In the genomic region with DNA sequence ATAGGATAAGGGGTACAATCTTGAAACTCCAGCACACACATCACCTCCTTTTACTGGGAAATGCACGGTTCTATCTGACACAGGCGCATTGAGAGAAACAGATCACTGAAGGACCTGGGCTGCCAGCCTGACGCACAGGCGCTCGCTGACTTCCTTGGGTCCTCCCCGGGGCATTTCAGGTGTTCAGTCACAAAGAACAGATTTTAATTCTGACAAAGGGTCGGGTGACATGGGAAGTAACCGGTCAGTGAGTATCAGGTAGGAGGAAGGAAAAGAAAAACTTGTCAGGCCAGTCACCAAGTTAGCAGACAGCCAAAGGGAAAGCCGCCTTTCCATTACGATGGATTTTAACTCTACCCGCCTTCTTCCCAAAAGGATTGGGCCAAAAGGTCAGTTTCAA, we compare ENCODE assay signal across 17 cellular contexts.
"Had no signal": no experiment of that assay in that cellular context is flagged by ENCODE, and none has a peak within 500 bp of the region (broad histone marks: within the 10 kb centered on the region; RNA-seq: fewer than 3 reads in every experiment).

No MANE protein-coding gene starts in this region.

- H3K27me3 ChIP-seq: colonic mucosa, gastrocnemius medialis, heart right ventricle, stomach had no signal

- H3K36me3 Mint-ChIP-seq: naive thymus-derived CD8-positive, alpha-beta T cell had no signal

- H3K36me3 ChIP-seq: colonic mucosa, gastrocnemius medialis, heart right ventricle, stomach had no signal

- DNase-seq: activated CD4-positive, alpha-beta T cell treated with anti-CD3 and anti-CD28 coated beads for 48 hours; activated CD8-positive, alpha-beta memory T cell treated with anti-CD3 and anti-CD28 coated beads for 24 hours; activated naive CD4-positive, alpha-beta T cell treated with Interleukin-2 at 50 U/mL for 16 hours; activated naive CD8-positive, alpha-beta T cell treated with anti-CD3 and anti-CD28 coated beads, Interleukin-2, amount 50 U/mL, for 24 hours; caudate nucleus; colonic mucosa; effector CD4-positive, alpha-beta T cell; gastrocnemius medialis; heart right ventricle; mucosa of descending colon; naive thymus-derived CD8-positive, alpha-beta T cell; occipital lobe; stimulated activated CD4-positive, alpha-beta T cell treated with anti-CD3 and anti-CD28 coated beads, Interleukin-15, amount 100 ng/mL, for 24 hours; stimulated activated CD4-positive, alpha-beta T cell treated with anti-CD3 and anti-CD28 coated beads, Interleukin-4, amount 100 ng/mL, for 4 hours; stomach; T1000 had no signal

- H3K9me3 Mint-ChIP-seq: activated naive CD8-positive, alpha-beta T cell treated with anti-CD3 and anti-CD28 coated beads, Interleukin-2, amount 50 U/mL, for 24 hours; naive thymus-derived CD8-positive, alpha-beta T cell had no signal

- H3K4me1 Mint-ChIP-seq: activated naive CD8-positive, alpha-beta T cell treated with anti-CD3 and anti-CD28 coated beads, Interleukin-2, amount 50 U/mL, for 24 hours had no signal

- H3K27ac Mint-ChIP-seq: activated naive CD8-positive, alpha-beta T cell treated with anti-CD3 and anti-CD28 coated beads, Interleukin-2, amount 50 U/mL, for 24 hours had no signal

- H3K9me3 ChIP-seq: colonic mucosa, gastrocnemius medialis, heart right ventricle, mucosa of descending colon, stomach had no signal

- H3K4me1 ChIP-seq: colonic mucosa had no signal

- H3K4me3 Mint-ChIP-seq: activated naive CD8-positive, alpha-beta T cell treated with anti-CD3 and anti-CD28 coated beads, Interleukin-2, amount 50 U/mL, for 24 hours; naive thymus-derived CD8-positive, alpha-beta T cell had no signal

- ATAC-seq: activated naive CD8-positive, alpha-beta T cell treated with anti-CD3 and anti-CD28 coated beads, Interleukin-2, amount 50 U/mL, for 24 hours; gastrocnemius medialis; mucosa of descending colon; naive thymus-derived CD8-positive, alpha-beta T cell had no signal

- H3K4me3 ChIP-seq: colonic mucosa, gastrocnemius medialis, heart right ventricle, lung, mucosa of descending colon, stomach had no signal

- H3K27ac ChIP-seq: colonic mucosa had no signal
